Comparison of ENCODE assay signal across 24 cellular contexts in genomic region chr4:48706741-48707140, GRCh38.
DNase-seq lines count a peak whose midpoint lies in the region; ATAC-seq, FAIRE-seq and TF ChIP-seq lines count a peak whose summit lies in the region.
"Had no signal": no experiment of that assay in that cellular context is flagged by ENCODE, and none has a peak within 500 bp of the region (broad histone marks: within the 10 kb centered on the region; RNA-seq: fewer than 3 reads in every experiment).

No MANE protein-coding gene starts in this region.

- CTCF ChIA-PET in A549 (lab: Yijun Ruan, JAX) = interaction anchor here (2.3 kb wide), 1 partner anchor 9 kb away, joined by 6 read pairs; no protein-coding TSS in a partner anchor

- H3K4me3 ChIP-seq in A549 (no peak overlapping the region), testis (no peak overlapping the region)
- H3K4me3 ChIP-seq: adrenal gland, mucosa of descending colon, tibial artery had no signal

- H3K36me3 ChIP-seq in testis (ENCODE audit: low read depth, missing control alignments) = no peaks in the 10 kb centered on the region
- H3K36me3 ChIP-seq: adrenal gland had no signal

- peaks cover 19% of the 10 kb centered on the region for H3K4me1 ChIP-seq in A549
- H3K4me1 ChIP-seq in testis = no peaks in the 10 kb centered on the region
- H3K4me1 ChIP-seq: adrenal gland had no signal

- H3K9me3 ChIP-seq in A549 (no peaks in the 10 kb centered on the region), testis (no peaks in the 10 kb centered on the region)
- H3K9me3 ChIP-seq: adrenal gland, mucosa of descending colon, tibial artery had no signal

- POLR2A ChIA-PET in A549 (lab: Yijun Ruan, JAX) = no interaction called here

- H3K27ac ChIP-seq in A549 (0 out of 6 replicates have a peak overlapping the region, but pooled peaks of 1 of the 2 experiments have one; percentile 0), testis (no peak overlapping the region)
- H3K27ac ChIP-seq: 22Rv1, adrenal gland, C4-2B, KMS-11, tibial artery had no signal

- TF ChIP-seq POLR2A in A549 (IDR thresholded peaks at IDR 0.05; ENCODE audit: low read length) (no peak), testis (IDR thresholded peaks at IDR 0.05) (no peak)

- intact Hi-C loops in testis (cut with DNase I; ENCODE audit: low total_unique reads) = no loop called here

- TF ChIP-seq EP300 in A549 (IDR thresholded peaks at IDR 0.05) = no peak

- no peaks in the 10 kb centered on the region for H3K27me3 ChIP-seq in testis
- H3K27me3 ChIP-seq: adrenal gland, tibial artery had no signal

- no peak for ATAC-seq in A549
- ATAC-seq in HG03442 (IDR thresholded peaks at IDR 0.05; ENCODE audit: unreplicated experiment) = peak; percentile 50
- ATAC-seq in GM21390 (IDR thresholded peaks at IDR 0.05; ENCODE audit: unreplicated experiment) = no peak
- ATAC-seq: mucosa of descending colon had no signal

- DNase-seq in DMS53 (lab: John Stamatoyannopoulos, UW) = peak; percentile 13
- DNase-seq in DMS53 treated with DMSO at 0.1 percent for 48 hours (lab: John Stamatoyannopoulos, UW; ENCODE audit: unreplicated experiment) = no peak
- DNase-seq in A549 (ENCODE audit: low read depth in 1 of 2, low spot score in 1 of 2) = no peak
- DNase-seq in kidney tubule cell (ENCODE audit: low spot score) = peak; percentile 66
- no peak for DNase-seq in testis
- no peak for DNase-seq in HTR-8/SVneo (ENCODE audit: insufficient read length, low spot score)
- DNase-seq: activated CD4-positive, alpha-beta T cell treated with anti-CD3 and anti-CD28 coated beads for 48 hours; activated T-cell treated with anti-CD3 and anti-CD28 coated beads, Interleukin-2, amount 50 U/mL, for 48 hours; adrenal gland; central memory CD4-positive, alpha-beta T cell; effector memory CD4-positive, alpha-beta T cell; hypothalamus; mucosa of descending colon; NCI-H1105; NCI-H345; SIG-M5; stimulated activated CD4-positive, alpha-beta T cell treated with anti-CD3 and anti-CD28 coated beads, Interleukin-4, amount 100 ng/mL, for 4 hours; T-helper 9 cell; tibial artery had no signal

- 0 out of 3 replicates have a peak overlapping the region, but pooled peaks have one; percentile 11 for H3K4me2 ChIP-seq in A549
- H3K4me2 ChIP-seq: KMS-11 had no signal

- TF ChIP-seq CTCF in A549 (IDR thresholded peaks at IDR 0.05) (no peak), testis (IDR thresholded peaks at IDR 0.05) (no peak)

- no peak for TF ChIP-seq RAD21 in A549 (conservative IDR thresholded peaks at IDR 0.05 in 1 of 2, IDR thresholded peaks at IDR 0.05 in 1 of 2)

- FAIRE-seq in A549 (lab: Jason Lieb, UNC) = no peak
- no peak for FAIRE-seq in HTR-8/SVneo (lab: Jason Lieb, UNC)

TF ChIP-seq in A549, 52 proteins besides CTCF, POLR2A, EP300 and RAD21:
- TF ChIP-seq ZC3H11A (IDR thresholded peaks at IDR 0.05) (no peak), ATOH8 (CRISPR knock-in tag; IDR thresholded peaks at IDR 0.05; ENCODE audit: low read depth) (no peak), HDAC2 (IDR thresholded peaks at IDR 0.05) (no peak), TFCP2L1 (CRISPR knock-in tag; IDR thresholded peaks at IDR 0.05) (no peak), ZNF302 (CRISPR knock-in tag; IDR thresholded peaks at IDR 0.05) (no peak), JUNB (IDR thresholded peaks at IDR 0.05) (no peak), EHMT2 (IDR thresholded peaks at IDR 0.05; ENCODE audit: low read depth) (no peak), CHD2 (IDR thresholded peaks at IDR 0.05; ENCODE audit: low read length, partially characterized antibody) (no peak), EHF (CRISPR knock-in tag; IDR thresholded peaks at IDR 0.05) (no peak), PHF8 (IDR thresholded peaks at IDR 0.05; ENCODE audit: borderline replicate concordance, low read depth) (no peak), HOXB5 (CRISPR knock-in tag; IDR thresholded peaks at IDR 0.05) (no peak), ZFP36 (IDR thresholded peaks at IDR 0.05; ENCODE audit: borderline replicate concordance, partially characterized antibody) (no peak), RARB (CRISPR knock-in tag; IDR thresholded peaks at IDR 0.05) (no peak), FOSB (CRISPR knock-in tag; IDR thresholded peaks at IDR 0.05) (no peak), BHLHE40 (IDR thresholded peaks at IDR 0.05; ENCODE audit: low read depth, low read length) (no peak), CEBPB (IDR thresholded peaks at IDR 0.05) (no peak), POLR2AphosphoS2 (conservative IDR thresholded peaks at IDR 0.05; ENCODE audit: low read length) (no peak)
- TF ChIP-seq, protein P1, sequence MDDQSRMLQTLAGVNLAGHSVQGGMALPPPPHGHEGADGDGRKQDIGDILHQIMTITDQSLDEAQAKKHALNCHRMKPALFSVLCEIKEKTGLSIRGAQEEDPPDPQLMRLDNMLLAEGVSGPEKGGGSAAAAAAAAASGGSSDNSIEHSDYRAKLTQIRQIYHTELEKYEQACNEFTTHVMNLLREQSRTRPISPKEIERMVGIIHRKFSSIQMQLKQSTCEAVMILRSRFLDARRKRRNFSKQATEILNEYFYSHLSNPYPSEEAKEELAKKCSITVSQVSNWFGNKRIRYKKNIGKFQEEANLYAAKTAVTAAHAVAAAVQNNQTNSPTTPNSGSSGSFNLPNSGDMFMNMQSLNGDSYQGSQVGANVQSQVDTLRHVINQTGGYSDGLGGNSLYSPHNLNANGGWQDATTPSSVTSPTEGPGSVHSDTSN (IDR thresholded peaks at IDR 0.05) = no peak
- TF ChIP-seq, protein P2, sequence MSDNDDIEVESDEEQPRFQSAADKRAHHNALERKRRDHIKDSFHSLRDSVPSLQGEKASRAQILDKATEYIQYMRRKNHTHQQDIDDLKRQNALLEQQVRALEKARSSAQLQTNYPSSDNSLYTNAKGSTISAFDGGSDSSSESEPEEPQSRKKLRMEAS (IDR thresholded peaks at IDR 0.05) = no peak
- TF ChIP-seq, protein P3, sequence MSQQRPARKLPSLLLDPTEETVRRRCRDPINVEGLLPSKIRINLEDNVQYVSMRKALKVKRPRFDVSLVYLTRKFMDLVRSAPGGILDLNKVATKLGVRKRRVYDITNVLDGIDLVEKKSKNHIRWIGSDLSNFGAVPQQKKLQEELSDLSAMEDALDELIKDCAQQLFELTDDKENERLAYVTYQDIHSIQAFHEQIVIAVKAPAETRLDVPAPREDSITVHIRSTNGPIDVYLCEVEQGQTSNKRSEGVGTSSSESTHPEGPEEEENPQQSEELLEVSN (IDR thresholded peaks at IDR 0.05; ENCODE audit: borderline replicate concordance, low read depth) = no peak

Comparison
In these comparisons a context has a peak if more than half of its experiments do, and no peak if none do; other contexts are left out.
1. DNase-seq: peak in DMS53 (single experiment) and kidney tubule cell (single experiment); none in DMS53 treated with DMSO at 0.1 percent for 48 hours (single experiment), A549 (0 of 2), testis (single experiment) and HTR-8/SVneo (single experiment).